ENCODE assay signal across 19 cellular contexts in the genomic region with DNA sequence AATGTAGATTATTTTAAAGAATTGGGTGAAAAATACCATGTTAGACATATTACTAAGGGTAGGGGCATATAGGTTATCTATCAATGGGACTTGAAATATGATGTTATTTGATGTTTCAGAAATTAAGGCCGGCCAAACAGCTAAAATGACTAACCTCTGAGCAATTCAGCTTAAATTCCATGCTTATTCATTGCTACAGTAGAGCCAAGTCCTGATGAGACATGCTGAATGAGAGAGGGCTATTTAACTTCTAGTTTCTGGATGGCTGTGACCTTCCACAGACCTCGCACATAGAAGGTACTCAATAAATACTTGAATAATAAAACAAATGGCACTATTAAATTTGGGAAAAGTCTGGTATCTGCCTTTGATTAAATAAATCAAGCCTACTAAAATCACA.
DNase-seq lines count a peak whose midpoint lies in the region; TF ChIP-seq lines count a peak whose summit lies in the region.
"Had no signal": no experiment of that assay in that cellular context is flagged by ENCODE, and none has a peak within 500 bp of the region (broad histone marks: within the 10 kb centered on the region; RNA-seq: fewer than 3 reads in every experiment).

No MANE protein-coding gene starts in this region.

- no TSS peak for BruUV-seq in mammary epithelial cell (replicated peaks; lab: Mats Ljungman, UMichigan)

- no peak overlapping the region for H3K9ac ChIP-seq in mammary epithelial cell (ENCODE audit: insufficient read depth, low read length)
- H3K9ac ChIP-seq: BLaER1 had no signal

- WGBS in mammary epithelial cell (ENCODE audit: low coverage, missing lambda C conversion rate) = 25% methylated on average over 2 of the region's 2 CpGs

- H3K4me1 ChIP-seq in mammary epithelial cell (ENCODE audit: insufficient read depth, low read length) = peaks cover 6% of the 10 kb centered on the region
- H3K4me1 ChIP-seq: gastrocnemius medialis had no signal

- no peak for TF ChIP-seq CTCF in mammary epithelial cell (conservative IDR thresholded peaks at IDR 0.05 in 1 of 2, IDR thresholded peaks at IDR 0.05 in 1 of 2; ENCODE audit: extremely low read depth in 1 of 2, insufficient read depth in 1 of 2, low read depth in 1 of 2, low read length in 2 of 2)

- dilution Hi-C loops in mammary epithelial cell (cut with HindIII; ENCODE audit: low sequenced_read_pairs) = no loop called here

- H3K79me2 ChIP-seq in mammary epithelial cell (ENCODE audit: insufficient read depth, low read length) = no peaks in the 10 kb centered on the region

- H3K36me3 ChIP-seq in MG63 = no peaks in the 10 kb centered on the region
- H3K36me3 ChIP-seq in mammary epithelial cell (ENCODE audit: insufficient read depth, low read length) = no peaks in the 10 kb centered on the region
- H3K36me3 ChIP-seq: BLaER1, gastrocnemius medialis had no signal

- DNase-seq in EH (ENCODE audit: low read depth) (peak; percentile 76), MG63 (peak; percentile 5), mammary epithelial cell (peak; percentile 65), kidney tubule cell (ENCODE audit: low spot score) (peak; percentile 63), cerebellum (ENCODE audit: low spot score) (no peak), HuH-7.5 (ENCODE audit: low spot score) (no peak)
- DNase-seq in activated CD4-positive, alpha-beta T cell treated with anti-CD3 and anti-CD28 coated beads, Interleukin-2, amount 50 U/mL, for 4 hours = no peak
- no peak for DNase-seq in activated T-cell treated with anti-CD3 and anti-CD28 coated beads, Interleukin-2, amount 50 U/mL, for 1 hour
- DNase-seq: activated CD4-positive, CD25-positive, alpha-beta regulatory T cell; activated naive CD4-positive, alpha-beta T cell treated with Interleukin-2 at 50 U/mL for 16 hours; DMS53; effector CD4-positive, alpha-beta T cell; gastrocnemius medialis; naive thymus-derived CD4-positive, alpha-beta T cell; NCI-H1048; stimulated activated CD4-positive, alpha-beta T cell treated with anti-CD3 and anti-CD28 coated beads, Interleukin-15, amount 100 ng/mL, for 24 hours; T-helper 17 cell had no signal

- intact Hi-C loops in mammary epithelial cell (cut with micrococcal nuclease) = no loop called here

- H3K27me3 ChIP-seq in MG63 (no peaks in the 10 kb centered on the region), mammary epithelial cell (ENCODE audit: insufficient read depth, low read length) (no peaks in the 10 kb centered on the region)
- H3K27me3 ChIP-seq: BLaER1, gastrocnemius medialis had no signal

- H3K4me3 ChIP-seq in MG63 = no peak overlapping the region
- no peak overlapping the region for H3K4me3 ChIP-seq in mammary epithelial cell (replicated peaks in 1 of 3; ENCODE audit: insufficient read depth in 1 of 3, low read depth in 2 of 3, low read length in 3 of 3)
- H3K4me3 ChIP-seq: BLaER1, gastrocnemius medialis, lung had no signal

- in situ Hi-C loops in mammary epithelial cell (cut with MboI; ENCODE audit: low sequenced_read_pairs in 2 of 2) = no loop called here

- CTCF ChIA-PET in mammary epithelial cell (lab: Charles Lee; ENCODE audit: low non-redundant PET) = no interaction called here

- H4K20me1 ChIP-seq in mammary epithelial cell (ENCODE audit: insufficient read depth, low read length) = no peaks in the 10 kb centered on the region
- H4K20me1 ChIP-seq: BLaER1 had no signal

- H2AFZ ChIP-seq in mammary epithelial cell (ENCODE audit: low read depth, low read length) = no peak overlapping the region

- H3K4me2 ChIP-seq in mammary epithelial cell (ENCODE audit: insufficient read depth, low read depth, low read length) = peak overlapping the region; percentile 39
- H3K4me2 ChIP-seq: BLaER1 had no signal

- H3K27ac ChIP-seq in mammary epithelial cell (ENCODE audit: insufficient read depth, low read depth, low read length) = no peak overlapping the region
- H3K27ac ChIP-seq: BLaER1, gastrocnemius medialis had no signal

- H3K9me3 ChIP-seq in MG63 (no peaks in the 10 kb centered on the region), mammary epithelial cell (replicated peaks; ENCODE audit: insufficient read depth, low read length) (no peaks in the 10 kb centered on the region)
- H3K9me3 ChIP-seq: BLaER1, gastrocnemius medialis had no signal

Comparison
In these comparisons a context has a peak if more than half of its experiments do, and no peak if none do; other contexts are left out.
1. DNase-seq: peak in EH (single experiment), MG63 (single experiment), mammary epithelial cell (single experiment) and kidney tubule cell (single experiment); none in activated CD4-positive, alpha-beta T cell treated with anti-CD3 and anti-CD28 coated beads, Interleukin-2, amount 50 U/mL, for 4 hours (0 of 2), cerebellum (single experiment), activated T-cell treated with anti-CD3 and anti-CD28 coated beads, Interleukin-2, amount 50 U/mL, for 1 hour (single experiment) and HuH-7.5 (single experiment).